11 cellular contexts compared by ENCODE assay signal in genomic region chr2:4673025-4673489, GRCh38.
DNase-seq lines count a peak whose midpoint lies in the region; ATAC-seq and TF ChIP-seq lines count a peak whose summit lies in the region.
"Had no signal": no experiment of that assay in that cellular context is flagged by ENCODE, and none has a peak within 500 bp of the region (broad histone marks: within the 10 kb centered on the region; RNA-seq: fewer than 3 reads in every experiment).

No MANE protein-coding gene starts in this region.

- BruUV-seq in PC-3 (replicated peaks; lab: Mats Ljungman, UMichigan): no TSS peak

- H4K20me1 ChIP-seq in DND-41 (ENCODE audit: insufficient read depth, low read length) (no peaks in the 10 kb centered on the region), PC-3 (ENCODE audit: low read length) (no peaks in the 10 kb centered on the region)

- H3K36me3 ChIP-seq in DND-41 (ENCODE audit: insufficient read depth, low read length): no peaks in the 10 kb centered on the region
- H3K36me3 ChIP-seq in PC-3 (ENCODE audit: low read depth, low read length): no peaks in the 10 kb centered on the region
- H3K36me3 ChIP-seq: esophagus muscularis mucosa had no signal

- no peak for TF ChIP-seq CTCF in DND-41 (IDR thresholded peaks at IDR 0.05; ENCODE audit: borderline replicate concordance, extremely low read depth, low read length, poor library complexity, severe bottlenecking)
- TF ChIP-seq CTCF in PC-3 (conservative IDR thresholded peaks at IDR 0.05; ENCODE audit: low read depth, low read length): no peak

- H3K9me3 Mint-ChIP-seq in naive thymus-derived CD8-positive, alpha-beta T cell: peaks cover 0 to 20% (median 5%) of the 10 kb centered on the region in 9 donors
- H3K9me3 Mint-ChIP-seq: H9 had no signal

- H3K36me3 Mint-ChIP-seq in naive thymus-derived CD8-positive, alpha-beta T cell: no peaks in the 10 kb centered on the region

- CTCF ChIA-PET in PC-3 (lab: Charles Lee): no interaction called here
- CTCF ChIA-PET in HEK293T (lab: Yijun Ruan, JAX): no interaction called here

- ATAC-seq in DND-41 (ENCODE audit: insufficient read depth, low read depth) (0 out of 3 replicates have a peak, but pooled peaks have one; percentile 18), PC-3 (no peak), HG03342 (IDR thresholded peaks at IDR 0.05; ENCODE audit: unreplicated experiment) (no peak)
- no peak for ATAC-seq in naive thymus-derived CD8-positive, alpha-beta T cell

- H3K4me1 ChIP-seq in DND-41 (ENCODE audit: insufficient read depth, low read length): peaks cover 32% of the 10 kb centered on the region
- H3K4me1 ChIP-seq in PC-3 (ENCODE audit: insufficient read depth, low read length): no peaks in the 10 kb centered on the region
- H3K4me1 ChIP-seq: esophagus muscularis mucosa had no signal

- H3K27ac ChIP-seq in DND-41 (ENCODE audit: low read length) (peak overlapping the region; percentile 93), PC-3 (ENCODE audit: low read length) (no peak overlapping the region)
- H3K27ac ChIP-seq: esophagus muscularis mucosa had no signal

- H3K4me2 ChIP-seq in DND-41 (ENCODE audit: insufficient read depth, low read length) (peak overlapping the region; percentile 29; the same call in 1 of the 2 replicates), PC-3 (ENCODE audit: low read length) (peak overlapping the region; percentile 30)

- no peaks in the 10 kb centered on the region for H3K9me3 ChIP-seq in DND-41 (ENCODE audit: insufficient read depth, low read length, severe bottlenecking)
- peaks cover 4% of the 10 kb centered on the region; the same call in 1 of the 2 replicates for H3K9me3 ChIP-seq in PC-3 (ENCODE audit: low read length)
- H3K9me3 ChIP-seq: esophagus muscularis mucosa had no signal

- H3K4me3 Mint-ChIP-seq in naive thymus-derived CD8-positive, alpha-beta T cell: peak overlapping the region in 8 of 10 donors; percentile 11 to 61 (median 48)
- H3K4me3 Mint-ChIP-seq: H9 had no signal

- H3K4me3 ChIP-seq in DND-41 (ENCODE audit: low read depth in 1 of 2, low read length in 2 of 2) (peak overlapping the region in 1 of 2 experiments; percentile 25; a peak in 1 of 4 replicates), PC-3 (ENCODE audit: low read length) (peak overlapping the region; percentile 55)
- H3K4me3 ChIP-seq: esophagus muscularis mucosa had no signal

- POLR2A ChIA-PET in PC-3 (lab: Charles Lee; ENCODE audit: unreplicated experiment) (no interaction called here), HEK293T (lab: Yijun Ruan, JAX) (no interaction called here)
- POLR2A ChIA-PET in naive thymus-derived CD8-positive, alpha-beta T cell (lab: Charles Lee): no interaction called here

- H3K79me2 ChIP-seq in DND-41 (ENCODE audit: insufficient read depth, low read length): no peaks in the 10 kb centered on the region
- H3K79me2 ChIP-seq in PC-3 (ENCODE audit: low read length): no peaks in the 10 kb centered on the region

- peak overlapping the region; percentile 69 for H2AFZ ChIP-seq in DND-41 (ENCODE audit: low read depth, low read length)
- H2AFZ ChIP-seq in PC-3 (ENCODE audit: low read length): peak overlapping the region; percentile 62

- no peaks in the 10 kb centered on the region for H3K27me3 ChIP-seq in DND-41 (ENCODE audit: insufficient read depth, low read length, poor library complexity)
- H3K27me3 ChIP-seq in PC-3 (ENCODE audit: low read length): no peaks in the 10 kb centered on the region
- H3K27me3 ChIP-seq: esophagus muscularis mucosa had no signal

- no peaks in the 10 kb centered on the region for H3K27me3 Mint-ChIP-seq in naive thymus-derived CD8-positive, alpha-beta T cell

- H3K4me1 Mint-ChIP-seq in naive thymus-derived CD8-positive, alpha-beta T cell: peaks cover 0 to 7% (median 5%) of the 10 kb centered on the region in 4 donors
- H3K4me1 Mint-ChIP-seq: H9 had no signal

- H3F3A ChIP-seq in PC-3 (ENCODE audit: low read length, unreplicated experiment): no peaks in the 10 kb centered on the region

- DNase-seq in DND-41 (peak; percentile 33), NCI-H128 (lab: John Stamatoyannopoulos, UW; ENCODE audit: unreplicated experiment) (peak; percentile 16), PC-3 (peak; percentile 29), NCI-H187 treated with DMSO at 0.1 percent for 48 hours (lab: John Stamatoyannopoulos, UW) (no peak), HEK293T (ENCODE audit: extremely low spot score) (no peak), occipital lobe (lab: John Stamatoyannopoulos, UW) (no peak)
- no peak for DNase-seq in naive thymus-derived CD8-positive, alpha-beta T cell
- DNase-seq: H9; stimulated activated CD4-positive, alpha-beta T cell treated with anti-CD3 and anti-CD28 coated beads, Interleukin-2, amount 100 ng/mL, for 48 hours had no signal

- H3K9me2 ChIP-seq in PC-3 (replicated peaks; ENCODE audit: low read length): no peaks in the 10 kb centered on the region

- no peak overlapping the region for H3K9ac ChIP-seq in DND-41 (ENCODE audit: low read depth, low read length)
- no peak overlapping the region for H3K9ac ChIP-seq in PC-3 (ENCODE audit: low read length)

- intact Hi-C loops in PC-3 (cut with micrococcal nuclease): no loop called here

- H3K27ac Mint-ChIP-seq in naive thymus-derived CD8-positive, alpha-beta T cell: no peak overlapping the region

TF ChIP-seq in HEK293T, 16 proteins besides CTCF, POLR2A, EP300 and RAD21:
- TF ChIP-seq BHLHE40 (IDR thresholded peaks at IDR 0.05; ENCODE audit: borderline replicate concordance) (no peak), LEF1 (IDR thresholded peaks at IDR 0.05; ENCODE audit: borderline replicate concordance) (no peak), NFRKB (IDR thresholded peaks at IDR 0.05) (no peak), CTBP1 (IDR thresholded peaks at IDR 0.05; ENCODE audit: borderline replicate concordance) (no peak), TARDBP (IDR thresholded peaks at IDR 0.05) (no peak)
- TF ChIP-seq, protein P1, sequence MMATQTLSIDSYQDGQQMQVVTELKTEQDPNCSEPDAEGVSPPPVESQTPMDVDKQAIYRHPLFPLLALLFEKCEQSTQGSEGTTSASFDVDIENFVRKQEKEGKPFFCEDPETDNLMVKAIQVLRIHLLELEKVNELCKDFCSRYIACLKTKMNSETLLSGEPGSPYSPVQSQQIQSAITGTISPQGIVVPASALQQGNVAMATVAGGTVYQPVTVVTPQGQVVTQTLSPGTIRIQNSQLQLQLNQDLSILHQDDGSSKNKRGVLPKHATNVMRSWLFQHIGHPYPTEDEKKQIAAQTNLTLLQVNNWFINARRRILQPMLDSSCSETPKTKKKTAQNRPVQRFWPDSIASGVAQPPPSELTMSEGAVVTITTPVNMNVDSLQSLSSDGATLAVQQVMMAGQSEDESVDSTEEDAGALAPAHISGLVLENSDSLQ (IDR thresholded peaks at IDR 0.05): no peak
TF ChIP-seq in HEK293T: peak in this region for 0.

Comparison
In these comparisons a context has a peak if more than half of its experiments do, and no peak if none do; other contexts are left out.
1. DNase-seq: peak in DND-41 (single experiment), NCI-H128 (single experiment) and PC-3 (single experiment); none in naive thymus-derived CD8-positive, alpha-beta T cell (0 of 10), NCI-H187 treated with DMSO at 0.1 percent for 48 hours (single experiment), HEK293T (single experiment) and occipital lobe (single experiment).